Comparison of ENCODE assay signal across 1 cellular context in genomic region chr12:94147991-94148840, GRCh38.
TF ChIP-seq lines count a peak whose summit lies in the region.

TSS of gene PLXNC1 (plus strand) at chr12:94148577. CDS start at chr12:94148972, 395 bp downstream.

TF ChIP-seq in HepG2, 621 proteins besides CTCF, POLR2A, EP300 and RAD21 (continues in another document):
- TF ChIP-seq ZNF546 (CRISPR knock-in tag; conservative IDR thresholded peaks at IDR 0.05), result no peak
- TF ChIP-seq ZNF724P (CRISPR knock-in tag; IDR thresholded peaks at IDR 0.05; ENCODE audit: borderline replicate concordance), result 0 out of 2 replicates have a peak, but pooled peaks have one; percentile 14
- no peak for TF ChIP-seq FOXA3 (CRISPR knock-in tag; IDR thresholded peaks at IDR 0.05)
- no peak for TF ChIP-seq XRCC5 (optimal IDR thresholded peaks at IDR 0.05; ENCODE audit: low read length)
- peak; percentile 42; the same call in 1 of the 2 replicates for TF ChIP-seq GABPB1 (CRISPR knock-in tag; IDR thresholded peaks at IDR 0.05)
- no peak for TF ChIP-seq NCOA1 (CRISPR knock-in tag; IDR thresholded peaks at IDR 0.05)
- no peak for TF ChIP-seq ZHX2 (IDR thresholded peaks at IDR 0.05; ENCODE audit: low read depth)
- TF ChIP-seq ZHX2 (CRISPR knock-in tag; IDR thresholded peaks at IDR 0.05; ENCODE audit: borderline replicate concordance), result no peak
- peak; percentile 78; the same call in 1 of the 2 replicates for TF ChIP-seq MYPOP (CRISPR knock-in tag; IDR thresholded peaks at IDR 0.05)
- no peak for TF ChIP-seq USF2 (IDR thresholded peaks at IDR 0.05; ENCODE audit: low read depth, low read length)
- TF ChIP-seq USF2 (CRISPR knock-in tag; IDR thresholded peaks at IDR 0.05; ENCODE audit: borderline replicate concordance), result no peak
- no peak for TF ChIP-seq ZNF430 (CRISPR knock-in tag; IDR thresholded peaks at IDR 0.05)
- no peak for TF ChIP-seq ZGPAT (CRISPR knock-in tag; IDR thresholded peaks at IDR 0.05)
- no peak for TF ChIP-seq ZNF468 (CRISPR knock-in tag; IDR thresholded peaks at IDR 0.05)
- TF ChIP-seq CHCHD3 (CRISPR knock-in tag; IDR thresholded peaks at IDR 0.05), result 0 out of 2 replicates have a peak, but pooled peaks have one; percentile 7
- no peak for TF ChIP-seq MED1 (CRISPR knock-in tag; IDR thresholded peaks at IDR 0.05)
- no peak for TF ChIP-seq RFX5 (IDR thresholded peaks at IDR 0.05; ENCODE audit: low read depth, low read length)
- peak; percentile 99 for TF ChIP-seq ZNF800 (CRISPR knock-in tag; IDR thresholded peaks at IDR 0.05)
- no peak for TF ChIP-seq ARID2 (CRISPR knock-in tag; IDR thresholded peaks at IDR 0.05; ENCODE audit: borderline replicate concordance)
- 0 out of 2 replicates have a peak, but pooled peaks have one; percentile 34 for TF ChIP-seq DMAP1 (CRISPR knock-in tag; IDR thresholded peaks at IDR 0.05)
- TF ChIP-seq CENPBD1 (CRISPR knock-in tag; IDR thresholded peaks at IDR 0.05; ENCODE audit: borderline replicate concordance, low read depth), result no peak
- TF ChIP-seq PTBP1 (IDR thresholded peaks at IDR 0.05; ENCODE audit: low read depth, low read length, poor library complexity, severe bottlenecking), result no peak
- TF ChIP-seq KDM5B (CRISPR knock-in tag; IDR thresholded peaks at IDR 0.05; ENCODE audit: borderline replicate concordance), result peak; percentile 55; the same call in 1 of the 2 replicates
- no peak for TF ChIP-seq SNAPC2 (CRISPR knock-in tag; IDR thresholded peaks at IDR 0.05)
- TF ChIP-seq SP4 (CRISPR knock-in tag; IDR thresholded peaks at IDR 0.05), result no peak
- no peak for TF ChIP-seq ZNF772 (CRISPR knock-in tag; IDR thresholded peaks at IDR 0.05)
- TF ChIP-seq ZNF773 (CRISPR knock-in tag; IDR thresholded peaks at IDR 0.05; ENCODE audit: borderline replicate concordance), result no peak
- TF ChIP-seq ZNF770 (CRISPR knock-in tag; IDR thresholded peaks at IDR 0.05), result no peak
- TF ChIP-seq ZNF7 (CRISPR knock-in tag; IDR thresholded peaks at IDR 0.05), result no peak
- no peak for TF ChIP-seq ATF7-NPFF (CRISPR knock-in tag; IDR thresholded peaks at IDR 0.05; ENCODE audit: low read depth)
- TF ChIP-seq SAP130 (CRISPR knock-in tag; IDR thresholded peaks at IDR 0.05; ENCODE audit: low read depth), result peak; percentile 28
- no peak for TF ChIP-seq ZNF275 (CRISPR knock-in tag; IDR thresholded peaks at IDR 0.05; ENCODE audit: borderline replicate concordance)
- no peak for TF ChIP-seq ZNF234 (CRISPR knock-in tag; conservative IDR thresholded peaks at IDR 0.05)
- TF ChIP-seq ZNF142 (CRISPR knock-in tag; IDR thresholded peaks at IDR 0.05), result peak; percentile 52; the same call in 1 of the 2 replicates
- peak; percentile 49 for TF ChIP-seq AGO1 (IDR thresholded peaks at IDR 0.05; ENCODE audit: low read depth, low read length, poor library complexity, severe bottlenecking)
